ENCODE assay signal across 28 cellular contexts in genomic region chr14:62844546-62844945, GRCh38.
"Had no signal": no experiment of that assay in that cellular context is flagged by ENCODE, and none has a peak within 500 bp of the region (broad histone marks: within the 10 kb centered on the region; RNA-seq: fewer than 3 reads in every experiment).

No MANE protein-coding gene starts in this region.

- DNase-seq: stimulated activated CD4-positive, alpha-beta T cell treated with anti-CD3 and anti-CD28 coated beads, Interleukin-2, amount 100 ng/mL, for 48 hours; stimulated activated CD4-positive, alpha-beta T cell treated with anti-CD3 and anti-CD28 coated beads, Interleukin-4, amount 100 ng/mL, for 1 hour; stimulated activated CD4-positive, alpha-beta T cell treated with anti-CD3 and anti-CD28 coated beads, Interleukin-4, amount 100 ng/mL, for 24 hours; stimulated activated CD4-positive, alpha-beta T cell treated with anti-CD3 and anti-CD28 coated beads, Interleukin-4, amount 100 ng/mL, for 4 hours; stimulated activated CD8-positive, alpha-beta memory T cell treated with anti-CD3 and anti-CD28 coated beads, Interleukin-4, amount 100 ng/mL, for 48 hours; stimulated activated naive B cell treated with anti-CD40 and anti-IgM and Interleukin-4, amounts not matched to agents 10 μg/mL and 1 μg/mL and 100 μg/mL, for 72 hours; stimulated activated naive CD4-positive, alpha-beta T cell; stimulated activated naive CD4-positive, alpha-beta T cell treated with Interleukin-2 at 50 U/mL for 16 hours; stimulated activated naive CD8-positive, alpha-beta T cell treated with anti-CD3 and anti-CD28 coated beads, Interleukin-15, amount 100 ng/mL, for 72 hours; stimulated activated naive CD8-positive, alpha-beta T cell treated with anti-CD3 and anti-CD28 coated beads, Interleukin-15, Interleukin-2, amounts not matched to agents 100 U/mL and 50 U/mL, for 24 hours; stomach; substantia nigra; testis; thyroid gland; tibial artery; transverse colon; trophoblast cell; upper lobe of left lung; upper lobe of right lung; uterus had no signal

- ATAC-seq: stimulated activated effector memory CD8-positive, alpha-beta T cell treated with anti-CD3 and anti-CD28 coated beads, Interleukin-12 subunit alpha, Interleukin-12 subunit beta, amount 100 ng/mL, for 72 hours; stimulated activated memory B cell treated with anti-CD40 and anti-IgM and Interleukin-4, amounts not matched to agents 10 μg/mL and 1 μg/mL and 100 μg/mL, for 72 hours; stimulated activated naive B cell treated with anti-CD40 and anti-IgM and Interleukin-4, amounts not matched to agents 10 μg/mL and 1 μg/mL and 100 μg/mL, for 72 hours; stimulated activated naive CD8-positive, alpha-beta T cell treated with anti-CD3 and anti-CD28 coated beads, Interleukin-15, amount 100 ng/mL, for 72 hours; stimulated activated naive CD8-positive, alpha-beta T cell treated with anti-CD3 and anti-CD28 coated beads, Interleukin-15, Interleukin-2, amounts not matched to agents 100 U/mL and 50 U/mL, for 24 hours; upper lobe of right lung had no signal

- H3K27ac ChIP-seq: stomach, suprapubic skin, testis, thoracic aorta, thyroid gland, tibial artery, tibial nerve, transverse colon, upper lobe of left lung, upper lobe of right lung, uterus, vagina had no signal

- H3K36me3 Mint-ChIP-seq: stimulated activated effector memory CD8-positive, alpha-beta T cell treated with anti-CD3 and anti-CD28 coated beads, Interleukin-12 subunit alpha, Interleukin-12 subunit beta, amount 100 ng/mL, for 72 hours; stimulated activated memory B cell treated with anti-CD40 and anti-IgM and Interleukin-4, amounts not matched to agents 10 μg/mL and 1 μg/mL and 100 μg/mL, for 72 hours; stimulated activated naive B cell treated with anti-CD40 and anti-IgM and Interleukin-4, amounts not matched to agents 10 μg/mL and 1 μg/mL and 100 μg/mL, for 72 hours; type B pancreatic cell had no signal

- H3K4me1 Mint-ChIP-seq: stimulated activated effector memory CD8-positive, alpha-beta T cell treated with anti-CD3 and anti-CD28 coated beads, Interleukin-12 subunit alpha, Interleukin-12 subunit beta, amount 100 ng/mL, for 72 hours; stimulated activated memory B cell treated with anti-CD40 and anti-IgM and Interleukin-4, amounts not matched to agents 10 μg/mL and 1 μg/mL and 100 μg/mL, for 72 hours; stimulated activated naive B cell treated with anti-CD40 and anti-IgM and Interleukin-4, amounts not matched to agents 10 μg/mL and 1 μg/mL and 100 μg/mL, for 72 hours; stimulated activated naive CD8-positive, alpha-beta T cell treated with anti-CD3 and anti-CD28 coated beads, Interleukin-15, amount 100 ng/mL, for 72 hours had no signal

- H3K9me3 ChIP-seq: stomach, suprapubic skin, testis, thoracic aorta, thyroid gland, tibial artery, tibial nerve, transverse colon, upper lobe of left lung, upper lobe of right lung, uterus, vagina had no signal

- H3K9me3 Mint-ChIP-seq: stimulated activated memory B cell treated with anti-CD40 and anti-IgM and Interleukin-4, amounts not matched to agents 10 μg/mL and 1 μg/mL and 100 μg/mL, for 72 hours; stimulated activated naive B cell treated with anti-CD40 and anti-IgM and Interleukin-4, amounts not matched to agents 10 μg/mL and 1 μg/mL and 100 μg/mL, for 72 hours; stimulated activated naive CD8-positive, alpha-beta T cell treated with anti-CD3 and anti-CD28 coated beads, Interleukin-15, amount 100 ng/mL, for 72 hours; stimulated activated naive CD8-positive, alpha-beta T cell treated with anti-CD3 and anti-CD28 coated beads, Interleukin-15, Interleukin-2, amounts not matched to agents 100 ng/mL and 50 ng/mL, for 24 hours; type B pancreatic cell had no signal

- H3K27me3 Mint-ChIP-seq: stimulated activated memory B cell treated with anti-CD40 and anti-IgM and Interleukin-4, amounts not matched to agents 10 μg/mL and 1 μg/mL and 100 μg/mL, for 72 hours; stimulated activated naive B cell treated with anti-CD40 and anti-IgM and Interleukin-4, amounts not matched to agents 10 μg/mL and 1 μg/mL and 100 μg/mL, for 72 hours; stimulated activated naive CD8-positive, alpha-beta T cell treated with anti-CD3 and anti-CD28 coated beads, Interleukin-15, amount 100 ng/mL, for 72 hours; stimulated activated naive CD8-positive, alpha-beta T cell treated with anti-CD3 and anti-CD28 coated beads, Interleukin-15, Interleukin-2, amounts not matched to agents 100 ng/mL and 50 ng/mL, for 24 hours; type B pancreatic cell had no signal

- H3K4me3 ChIP-seq: stomach, suprapubic skin, testis, thoracic aorta, thyroid gland, tibial artery, tibial nerve, transverse colon, upper lobe of left lung, upper lobe of right lung, uterus, vagina had no signal

- H3K27me3 ChIP-seq: stomach, suprapubic skin, testis, thyroid gland, tibial artery, tibial nerve, transverse colon, upper lobe of left lung, upper lobe of right lung, uterus, vagina had no signal

- H3K4me1 ChIP-seq: stomach, suprapubic skin, testis, thyroid gland, tibial artery, tibial nerve, transverse colon, upper lobe of left lung, upper lobe of right lung, uterus, vagina had no signal

- H3K27ac Mint-ChIP-seq: stimulated activated effector memory CD8-positive, alpha-beta T cell treated with anti-CD3 and anti-CD28 coated beads, Interleukin-12 subunit alpha, Interleukin-12 subunit beta, amount 100 ng/mL, for 72 hours; stimulated activated memory B cell treated with anti-CD40 and anti-IgM and Interleukin-4, amounts not matched to agents 10 μg/mL and 1 μg/mL and 100 μg/mL, for 72 hours; stimulated activated naive B cell treated with anti-CD40 and anti-IgM and Interleukin-4, amounts not matched to agents 10 μg/mL and 1 μg/mL and 100 μg/mL, for 72 hours; stimulated activated naive CD8-positive, alpha-beta T cell treated with anti-CD3 and anti-CD28 coated beads, Interleukin-15, amount 100 ng/mL, for 72 hours; stimulated activated naive CD8-positive, alpha-beta T cell treated with anti-CD3 and anti-CD28 coated beads, Interleukin-15, Interleukin-2, amounts not matched to agents 100 ng/mL and 50 ng/mL, for 24 hours; type B pancreatic cell had no signal

- H3K4me3 Mint-ChIP-seq: stimulated activated effector memory CD8-positive, alpha-beta T cell treated with anti-CD3 and anti-CD28 coated beads, Interleukin-12 subunit alpha, Interleukin-12 subunit beta, amount 100 ng/mL, for 72 hours; stimulated activated memory B cell treated with anti-CD40 and anti-IgM and Interleukin-4, amounts not matched to agents 10 μg/mL and 1 μg/mL and 100 μg/mL, for 72 hours; stimulated activated naive B cell treated with anti-CD40 and anti-IgM and Interleukin-4, amounts not matched to agents 10 μg/mL and 1 μg/mL and 100 μg/mL, for 72 hours; stimulated activated naive CD8-positive, alpha-beta T cell treated with anti-CD3 and anti-CD28 coated beads, Interleukin-15, amount 100 ng/mL, for 72 hours; stimulated activated naive CD8-positive, alpha-beta T cell treated with anti-CD3 and anti-CD28 coated beads, Interleukin-15, Interleukin-2, amounts not matched to agents 100 ng/mL and 50 ng/mL, for 24 hours; type B pancreatic cell had no signal

- H3K36me3 ChIP-seq: stomach, suprapubic skin, thoracic aorta, thyroid gland, tibial artery, tibial nerve, transverse colon, upper lobe of left lung, upper lobe of right lung, uterus, vagina had no signal
